Comparison of ENCODE assay signal across 35 cellular contexts in the genomic region with DNA sequence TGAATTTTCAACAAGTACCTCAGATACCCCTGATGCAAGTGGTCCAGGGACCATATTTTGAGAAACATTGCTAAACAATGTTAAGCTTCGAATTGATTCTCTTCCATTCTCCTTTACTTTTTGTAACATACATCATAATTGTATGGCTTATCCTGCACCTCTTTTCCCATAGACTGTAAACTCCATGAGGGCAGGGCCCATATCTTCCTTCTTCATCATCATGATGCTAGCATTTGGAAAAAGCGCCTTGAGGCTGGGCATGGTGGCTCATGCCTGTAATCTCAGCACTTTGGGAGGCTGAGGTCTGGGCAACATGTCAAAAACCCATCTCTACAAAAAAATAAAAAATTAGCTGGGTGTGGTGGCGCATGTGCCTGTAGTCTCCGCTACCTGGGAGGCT. TPM values are rescaled to one million over a fixed set of nuclear protein-coding genes. Genes with fewer than 3 reads are reported as not detected.
DNase-seq lines count a peak whose midpoint lies in the region; ATAC-seq, FAIRE-seq and TF ChIP-seq lines count a peak whose summit lies in the region.
"Had no signal": no experiment of that assay in that cellular context is flagged by ENCODE, and none has a peak within 500 bp of the region (broad histone marks: within the 10 kb centered on the region; RNA-seq: fewer than 3 reads in every experiment).

No MANE protein-coding gene starts in this region.

- H3K4me3 ChIP-seq in GM23248 (no peak overlapping the region), K562 (no peak overlapping the region)
- H3K4me3 ChIP-seq: A549; BLaER1; BLaER1 treated with 17β-estradiol and CSF1 and Interleukin-3, amounts not matched to agents 10 nM and 100 nM had no signal

- BruUV-seq in K562 (replicated peaks; lab: Mats Ljungman, UMichigan), result no TSS peak

- no peaks in the 10 kb centered on the region for H3K9me2 ChIP-seq in GM23248 (ENCODE audit: insufficient read depth)

- H3K9ac ChIP-seq in GM23248 (no peak overlapping the region), K562 (ENCODE audit: insufficient read depth in 1 of 2, low read depth in 2 of 2, low read length in 2 of 2) (no peak overlapping the region)
- H3K9ac ChIP-seq: BLaER1; BLaER1 treated with 17β-estradiol and CSF1 and Interleukin-3, amounts not matched to agents 10 nM and 100 nM had no signal

- H3K79me2 ChIP-seq in GM23248 (ENCODE audit: insufficient read depth), result no peaks in the 10 kb centered on the region
- H3K79me2 ChIP-seq in K562 (ENCODE audit: control insufficient read depth, insufficient read depth, low read length), result no peaks in the 10 kb centered on the region

- TF ChIP-seq CTCF in K562 (IDR thresholded peaks at IDR 0.05 in 2 of 3, conservative IDR thresholded peaks at IDR 0.05 in 1 of 3; ENCODE audit: insufficient read depth in 2 of 3, low read depth in 1 of 3, low read length in 3 of 3), result no peak

- CTCF ChIA-PET in K562 (lab: Yijun Ruan, JAX; ENCODE audit: low intra/inter-chr PET ratio), result no interaction called here

- no peak for TF ChIP-seq EP300 in K562 (IDR thresholded peaks at IDR 0.05; ENCODE audit: low read length)

- FAIRE-seq in K562 (lab: Jason Lieb, UNC), result no peak
- FAIRE-seq: A204.1, A549, D721Med had no signal

- H3K4me1 ChIP-seq in GM23248 (ENCODE audit: insufficient read depth) (peaks cover 21% of the 10 kb centered on the region), K562 (replicated peaks in 1 of 2; ENCODE audit: control insufficient read depth in 2 of 2, insufficient read depth in 2 of 2, low read length in 2 of 2) (peaks cover 5 to 7% of the 10 kb centered on the region in 2 experiments; a peak in 4 of 5 replicates)
- H3K4me1 ChIP-seq: A549, Caco-2 had no signal

- H3F3A ChIP-seq in GM23248 (ENCODE audit: insufficient read depth), result peaks cover 18% of the 10 kb centered on the region

- ATAC-seq in K562, result no peak
- ATAC-seq in GM19467 (IDR thresholded peaks at IDR 0.05; ENCODE audit: unreplicated experiment), result no peak
- no peak for ATAC-seq in GM19463 (IDR thresholded peaks at IDR 0.05; ENCODE audit: unreplicated experiment)
- ATAC-seq: CD8-positive, alpha-beta T cell had no signal

- 75 to 76% methylated on average over 4 of the region's 4 CpGs for WGBS in GM23248 (ENCODE audit: low coverage in 1 of 2, low lambda C conversion rate in 2 of 2, missing lambda C conversion rate in 2 of 2), 2 experiments
- 44% methylated on average over 4 of the region's 4 CpGs for WGBS in K562 (ENCODE audit: insufficient coverage, low coverage, missing lambda C conversion rate)

- in situ Hi-C loops in GM23248 (cut with MboI) (no loop called here), K562 (cut with MboI) (no loop called here)

- no peak overlapping the region for H2AFZ ChIP-seq in GM23248
- H2AFZ ChIP-seq in K562 (ENCODE audit: low read depth, low read length), result no peak overlapping the region

- intact Hi-C loops in K562 (cut with micrococcal nuclease), result no loop called here

- no peak for TF ChIP-seq POLR2A in K562 (conservative IDR thresholded peaks at IDR 0.05)

- H3K4me2 ChIP-seq in GM23248 (ENCODE audit: unreplicated experiment) (no peak overlapping the region), K562 (ENCODE audit: insufficient read depth, low read length) (no peak overlapping the region)
- H3K4me2 ChIP-seq: A549; BLaER1; BLaER1 treated with 17β-estradiol and CSF1 and Interleukin-3, amounts not matched to agents 10 nM and 100 nM had no signal

- no peaks in the 10 kb centered on the region; the same call in 1 of the 2 replicates for H4K20me1 ChIP-seq in GM23248 (ENCODE audit: insufficient read depth)
- no peaks in the 10 kb centered on the region for H4K20me1 ChIP-seq in K562 (replicated peaks; ENCODE audit: control insufficient read depth, insufficient read depth, low read length)
- H4K20me1 ChIP-seq: BLaER1; BLaER1 treated with 17β-estradiol and CSF1 and Interleukin-3, amounts not matched to agents 10 nM and 100 nM had no signal

- POLR2A ChIA-PET in K562 (lab: Yijun Ruan, JAX), result no interaction called here

- no peak for TF ChIP-seq RAD21 in K562 (CRISPR knock-in tag; conservative IDR thresholded peaks at IDR 0.05 in 1 of 2, IDR thresholded peaks at IDR 0.05 in 1 of 2)

- no peaks in the 10 kb centered on the region for H3K9me3 ChIP-seq in GM23248 (ENCODE audit: low read depth)
- no peaks in the 10 kb centered on the region; the same call in 1 of the 2 replicates for H3K9me3 ChIP-seq in K562 (replicated peaks; ENCODE audit: control insufficient read depth, insufficient read depth, low read depth, low read length)
- H3K9me3 ChIP-seq: BE2C had no signal

- DNase-seq in GM23248, result no peak
- no peak for DNase-seq in K562 (ENCODE audit: extremely low read depth in 1 of 4, low spot score in 3 of 4)
- DNase-seq: 8988T; ACHN; AML-193; BE2C; C1 segment of cervical spinal cord; Caco-2; Calu3; CD4-positive, alpha-beta memory T cell; CD4-positive, alpha-beta T cell; CD4-positive, CD25-positive, alpha-beta regulatory T cell; CD8-positive, alpha-beta memory T cell; CD8-positive, alpha-beta T cell; COR-L47; DMS 273 treated with DMSO at 0.1 percent for 48 hours; DMS153; DMS53; DMS79; DMS79 treated with DMSO at 0.1 percent for 48 hours; DND-41 had no signal

- peak overlapping the region; percentile 37 for H3K27ac ChIP-seq in GM23248
- no peak overlapping the region for H3K27ac ChIP-seq in K562 (ENCODE audit: extremely low read depth, low read depth, low read length)
- H3K27ac ChIP-seq: 22Rv1; A549; BLaER1; BLaER1 treated with 17β-estradiol and CSF1 and Interleukin-3, amounts not matched to agents 10 nM and 100 nM; C4-2B had no signal

- no peaks in the 10 kb centered on the region for H3K36me3 ChIP-seq in GM23248 (ENCODE audit: low read depth)
- no peaks in the 10 kb centered on the region for H3K36me3 ChIP-seq in K562 (ENCODE audit: control insufficient read depth, insufficient read depth, low read length)
- H3K36me3 ChIP-seq: BE2C; BLaER1; BLaER1 treated with 17β-estradiol and CSF1 and Interleukin-3, amounts not matched to agents 10 nM and 100 nM had no signal

- H3K27me3 ChIP-seq in GM23248 (replicated peaks; ENCODE audit: insufficient read depth) (no peaks in the 10 kb centered on the region), K562 (ENCODE audit: control insufficient read depth in 2 of 2, insufficient read depth in 2 of 2, low read length in 2 of 2) (no peaks in the 10 kb centered on the region)
- H3K27me3 ChIP-seq: BE2C had no signal

- no peaks in the 10 kb centered on the region for H3K9me1 ChIP-seq in K562 (ENCODE audit: control insufficient read depth, insufficient read depth, low read length)

RNA-seq across cellular contexts. Expression of gene DELE1, which starts 14.5 kb away (rescaled TPM):
- total RNA-seq in GM23248 (2014; rRNA removed; shearing (Covaris generic)), result 39.5 and 47.9 TPM in 2 replicates
- polyA plus RNA-seq in GM23248 (2016; fragmentation: Nextera tagmentation; extraction: Ambion mirVana), result 28.9 and 35.1 TPM in 2 replicates
- total RNA-seq in K562 (2011; cell fraction: chromatin; rRNA removed; ENCODE audit: low replicate concordance), result 104 and 158 TPM in 2 replicates
- total RNA-seq in K562 (2011; cell fraction: nucleolus; rRNA removed), result 66.7 and 84.5 TPM in 2 replicates
- total RNA-seq in K562 (2011; cell fraction: nucleoplasm; rRNA removed), result 76.9 and 103 TPM in 2 replicates
- total RNA-seq in K562 (2014; rRNA removed), result 48.5 and 49.8 TPM in 2 replicates
- 29.2 and 34.0 TPM in 2 replicates for total RNA-seq in K562 (2014; rRNA removed; fragmentation: Illumina TruSeq; extraction: Trizol)
- total RNA-seq in K562 (2015; rRNA removed; fragmentation: Illumina TruSeq; extraction: Trizol), result 42.6 and 51.5 TPM in 2 replicates
- 64.7 and 68.8 TPM in 2 replicates for total RNA-seq in K562 (2021)
- polyA plus RNA-seq in K562 (2011; rRNA removed), result 73.0 and 100.0 TPM in 2 replicates
- polyA plus RNA-seq in K562 (2011; cell fraction: cytosol; rRNA removed), result 72.9 and 97.6 TPM in 2 replicates
- polyA plus RNA-seq in K562 (2011; cell fraction: nucleus; rRNA removed), result 309 and 379 TPM in 2 replicates
- polyA plus RNA-seq in K562 (2012), result 49.1 and 105 TPM in 2 replicates
- 62.7 and 65.1 TPM in 2 replicates for polyA plus RNA-seq in K562 (2014; fragmentation: Illumina TruSeq; extraction: Trizol)
- polyA plus RNA-seq in K562 (2014; fragmentation: Nextera tagmentation; extraction: Ambion mirVana), result 10 to 100 TPM; 16.6 to 37.6 TPM
- 66.3 and 74.4 TPM in 2 replicates for polyA plus RNA-seq in K562 (2014; rRNA removed)
- polyA minus RNA-seq in K562 (2011; rRNA and poly(A)+ RNA removed), result 30.3 and 39.6 TPM in 2 replicates
- 32.1 and 33.3 TPM in 2 replicates for polyA minus RNA-seq in K562 (2011; cell fraction: cytosol; rRNA and poly(A)+ RNA removed)
- polyA minus RNA-seq in K562 (2011; cell fraction: nucleus; rRNA and poly(A)+ RNA removed), result 47.8 and 79.8 TPM in 2 replicates

RNA-seq across cellular contexts. Expression of gene PCDH1, which starts 31.0 kb away (rescaled TPM):
- 3.5 and 10.9 TPM in 2 replicates for total RNA-seq in GM23248 (2014; rRNA removed; shearing (Covaris generic))
- polyA plus RNA-seq in GM23248 (2016; fragmentation: Nextera tagmentation; extraction: Ambion mirVana), result 1.6 and 2.4 TPM in 2 replicates
- 3.9 and 10.2 TPM in 2 replicates for total RNA-seq in K562 (2011; cell fraction: chromatin; rRNA removed; ENCODE audit: low replicate concordance)
- total RNA-seq in K562 (2011; cell fraction: nucleolus; rRNA removed), result 12.1 and 13.5 TPM in 2 replicates
- 6.8 and 8.7 TPM in 2 replicates for total RNA-seq in K562 (2011; cell fraction: nucleoplasm; rRNA removed)
- 3.3 and 3.6 TPM in 2 replicates for total RNA-seq in K562 (2014; rRNA removed)
- 0.77 and 1.1 TPM in 2 replicates for total RNA-seq in K562 (2014; rRNA removed; fragmentation: Illumina TruSeq; extraction: Trizol)
- 0.80 and 1.1 TPM in 2 replicates for total RNA-seq in K562 (2015; rRNA removed; fragmentation: Illumina TruSeq; extraction: Trizol)
- 3.2 and 3.6 TPM in 2 replicates for total RNA-seq in K562 (2021)
- polyA plus RNA-seq in K562 (2011; rRNA removed), result 1.1 and 2.3 TPM in 2 replicates
- 1.9 and 4.1 TPM in 2 replicates for polyA plus RNA-seq in K562 (2011; cell fraction: cytosol; rRNA removed)
- 0.95 and 3.6 TPM in 2 replicates for polyA plus RNA-seq in K562 (2011; cell fraction: nucleus; rRNA removed)
- 1.5 and 1.6 TPM in 2 replicates for polyA plus RNA-seq in K562 (2012)
- 2.2 and 2.3 TPM in 2 replicates for polyA plus RNA-seq in K562 (2014; fragmentation: Illumina TruSeq; extraction: Trizol)
- polyA plus RNA-seq in K562 (2014; fragmentation: Nextera tagmentation; extraction: Ambion mirVana), result under 1 TPM in 1 of 2 experiments, not detected in 1; 0.11 TPM
- 1.4 and 1.6 TPM in 2 replicates for polyA plus RNA-seq in K562 (2014; rRNA removed)
- polyA minus RNA-seq in K562 (2011; rRNA and poly(A)+ RNA removed), result 2.4 and 11.1 TPM in 2 replicates
- polyA minus RNA-seq in K562 (2011; cell fraction: cytosol; rRNA and poly(A)+ RNA removed), result 2.3 and 6.8 TPM in 2 replicates
- 1.6 and 2.2 TPM in 2 replicates for polyA minus RNA-seq in K562 (2011; cell fraction: nucleus; rRNA and poly(A)+ RNA removed)
- total RNA-seq: B cell; CD4-positive, alpha-beta memory T cell; CD8-positive, alpha-beta memory T cell had no signal
- polyA plus RNA-seq: CD14-positive monocyte; CD4-positive, alpha-beta memory T cell had no signal

RNA-seq across cellular contexts. Expression of gene PCDH12, which starts 48.8 kb away (rescaled TPM):
- total RNA-seq in GM23248 (2014; rRNA removed; shearing (Covaris generic)), result 0.13 TPM in 1 of 2 replicates, not detected in the other
- 0.11 and 0.36 TPM in 2 replicates for polyA plus RNA-seq in GM23248 (2016; fragmentation: Nextera tagmentation; extraction: Ambion mirVana)
- not detected in 2 replicates for total RNA-seq in K562 (2011; cell fraction: chromatin; rRNA removed; ENCODE audit: low replicate concordance)
- under 0.01 TPM in 1 of 2 replicates, not detected in the other for total RNA-seq in K562 (2011; cell fraction: nucleolus; rRNA removed)
- not detected in 2 replicates for total RNA-seq in K562 (2011; cell fraction: nucleoplasm; rRNA removed)
- total RNA-seq in K562 (2014; rRNA removed), result 0.04 TPM in 1 of 2 replicates, not detected in the other
- 0.03 TPM in 1 of 2 replicates, not detected in the other for total RNA-seq in K562 (2014; rRNA removed; fragmentation: Illumina TruSeq; extraction: Trizol)
- total RNA-seq in K562 (2015; rRNA removed; fragmentation: Illumina TruSeq; extraction: Trizol), result not detected in 2 replicates
- total RNA-seq in K562 (2021), result 0.04 TPM in 1 of 2 replicates, not detected in the other
- not detected in 2 replicates for polyA plus RNA-seq in K562 (2011; rRNA removed)
- polyA plus RNA-seq in K562 (2011; cell fraction: cytosol; rRNA removed), result under 0.01 TPM in 1 of 2 replicates, not detected in the other
- not detected in 2 replicates for polyA plus RNA-seq in K562 (2011; cell fraction: nucleus; rRNA removed)
- polyA plus RNA-seq in K562 (2012), result 0.03 and 0.79 TPM in 2 replicates
- polyA plus RNA-seq in K562 (2014; fragmentation: Illumina TruSeq; extraction: Trizol), result 0.01 and 0.03 TPM in 2 replicates
- polyA plus RNA-seq in K562 (2014; fragmentation: Nextera tagmentation; extraction: Ambion mirVana), result under 1 TPM; 0.01 TPM
- 0.01 TPM in 1 of 2 replicates, not detected in the other for polyA plus RNA-seq in K562 (2014; rRNA removed)
- polyA minus RNA-seq in K562 (2011; rRNA and poly(A)+ RNA removed), result not detected in 2 replicates
- not detected in 2 replicates for polyA minus RNA-seq in K562 (2011; cell fraction: cytosol; rRNA and poly(A)+ RNA removed)
- polyA minus RNA-seq in K562 (2011; cell fraction: nucleus; rRNA and poly(A)+ RNA removed), result not detected in 2 replicates
- total RNA-seq: A172; B cell; Caco-2; Calu3; CD4-positive, alpha-beta memory T cell; CD4-positive, alpha-beta T cell; CD4-positive, CD25-positive, alpha-beta regulatory T cell; CD8-positive, alpha-beta T cell; Daoy had no signal
- polyA plus RNA-seq: A549, AG04450 had no signal

RNA-seq across cellular contexts. Expression of gene RNF14, which starts 59.7 kb away (rescaled TPM):
- 101 and 110 TPM in 2 replicates for total RNA-seq in GM23248 (2014; rRNA removed; shearing (Covaris generic))
- 77.8 and 81.1 TPM in 2 replicates for polyA plus RNA-seq in GM23248 (2016; fragmentation: Nextera tagmentation; extraction: Ambion mirVana)
- total RNA-seq in K562 (2011; cell fraction: chromatin; rRNA removed; ENCODE audit: low replicate concordance), result 48.4 and 50.0 TPM in 2 replicates
- 25.0 and 27.0 TPM in 2 replicates for total RNA-seq in K562 (2011; cell fraction: nucleolus; rRNA removed)
- total RNA-seq in K562 (2011; cell fraction: nucleoplasm; rRNA removed), result 37.1 and 41.4 TPM in 2 replicates
- total RNA-seq in K562 (2014; rRNA removed), result 36.3 and 49.4 TPM in 2 replicates
- total RNA-seq in K562 (2014; rRNA removed; fragmentation: Illumina TruSeq; extraction: Trizol), result 96.0 and 113 TPM in 2 replicates
- 63.5 and 65.7 TPM in 2 replicates for total RNA-seq in K562 (2015; rRNA removed; fragmentation: Illumina TruSeq; extraction: Trizol)
- 71.5 and 72.9 TPM in 2 replicates for total RNA-seq in K562 (2021)
- polyA plus RNA-seq in K562 (2011; rRNA removed), result 40.2 and 75.1 TPM in 2 replicates
- polyA plus RNA-seq in K562 (2011; cell fraction: cytosol; rRNA removed), result 27.5 and 29.4 TPM in 2 replicates
- 31.7 and 39.3 TPM in 2 replicates for polyA plus RNA-seq in K562 (2011; cell fraction: nucleus; rRNA removed)
- polyA plus RNA-seq in K562 (2012), result 71.4 and 72.1 TPM in 2 replicates
- 91.6 and 94.7 TPM in 2 replicates for polyA plus RNA-seq in K562 (2014; fragmentation: Illumina TruSeq; extraction: Trizol)
- polyA plus RNA-seq in K562 (2014; fragmentation: Nextera tagmentation; extraction: Ambion mirVana), result 100 to 1,000 TPM; 100 to 140 TPM
- 38.1 and 41.4 TPM in 2 replicates for polyA plus RNA-seq in K562 (2014; rRNA removed)
- 49.8 and 68.3 TPM in 2 replicates for polyA minus RNA-seq in K562 (2011; rRNA and poly(A)+ RNA removed)
- 27.7 and 44.4 TPM in 2 replicates for polyA minus RNA-seq in K562 (2011; cell fraction: cytosol; rRNA and poly(A)+ RNA removed)
- polyA minus RNA-seq in K562 (2011; cell fraction: nucleus; rRNA and poly(A)+ RNA removed), result 20.3 and 28.5 TPM in 2 replicates
